ENCODE assay signal across 8 cellular contexts in genomic region chr13:39655569-39656324, GRCh38. TPM values are rescaled to one million over a fixed set of nuclear protein-coding genes. Genes with fewer than 3 reads are reported as not detected.
DNase-seq lines count a peak whose midpoint lies in the region; ATAC-seq and TF ChIP-seq lines count a peak whose summit lies in the region.

Gene COG6 (plus strand): TSS chr13:39655662. CDS start chr13:39655727, 65 bp downstream.

- no peaks in the 10 kb centered on the region for H3K36me3 ChIP-seq in CD8-positive, alpha-beta memory T cell (ENCODE audit: insufficient read depth, low read length)
- H3K36me3 ChIP-seq in lower lobe of right lung, result peaks cover 4% of the 10 kb centered on the region

- H3K36me3 Mint-ChIP-seq in CD8-positive, alpha-beta memory T cell, result peaks cover 4 to 20% (median 7%) of the 10 kb centered on the region in 3 donors
- H3K36me3 Mint-ChIP-seq in activated CD4-positive, alpha-beta memory T cell treated with anti-CD3 and anti-CD28 coated beads, Interleukin-2, amount 10 ng/mL, durations not matched to agents 7 days and 5 days (ENCODE audit: low read depth), result peaks cover 9% of the 10 kb centered on the region

- H3K27me3 ChIP-seq in CD8-positive, alpha-beta memory T cell (ENCODE audit: insufficient read depth, low read length, poor library complexity, severe bottlenecking), result no peaks in the 10 kb centered on the region
- no peaks in the 10 kb centered on the region for H3K27me3 ChIP-seq in lower lobe of right lung (ENCODE audit: low read depth)

- H3K4me1 ChIP-seq in CD8-positive, alpha-beta memory T cell (ENCODE audit: insufficient read depth, low read length), result peaks cover 22% of the 10 kb centered on the region
- peaks cover 11% of the 10 kb centered on the region for H3K4me1 ChIP-seq in lower lobe of right lung

- intact Hi-C loops in lower lobe of right lung (cut with DNase I), result no loop called here

- H3K4me3 ChIP-seq in CD8-positive, alpha-beta memory T cell (ENCODE audit: low read length), result peak within 1 kb of the TSS; percentile 79
- H3K4me3 ChIP-seq in lower lobe of right lung, result peak within 1 kb of the TSS; percentile 77

- H3K9me3 ChIP-seq in CD8-positive, alpha-beta memory T cell (ENCODE audit: low read length), result no peaks in the 10 kb centered on the region
- H3K9me3 ChIP-seq in lower lobe of right lung, result no peaks in the 10 kb centered on the region

- H3K4me1 Mint-ChIP-seq in CD8-positive, alpha-beta memory T cell, result peaks cover 36 to 50% (median 48%) of the 10 kb centered on the region in 3 donors
- peaks cover 26% of the 10 kb centered on the region for H3K4me1 Mint-ChIP-seq in activated CD4-positive, alpha-beta memory T cell treated with anti-CD3 and anti-CD28 coated beads, Interleukin-2, amount 10 ng/mL, durations not matched to agents 7 days and 5 days

- ATAC-seq in GM19397 (IDR thresholded peaks at IDR 0.05; ENCODE audit: unreplicated experiment) (peak; percentile 98), HG03565 (IDR thresholded peaks at IDR 0.05; ENCODE audit: unreplicated experiment) (peak; percentile 87), lower lobe of right lung (peak; percentile 97 to 100)

- peaks cover 0 to 3% (median 0%) of the 10 kb centered on the region in 5 donors for H3K9me3 Mint-ChIP-seq in CD8-positive, alpha-beta memory T cell
- peaks cover 5% of the 10 kb centered on the region for H3K9me3 Mint-ChIP-seq in activated CD4-positive, alpha-beta memory T cell treated with anti-CD3 and anti-CD28 coated beads, Interleukin-2, amount 10 ng/mL, durations not matched to agents 7 days and 5 days

- peak within 1 kb of the TSS; percentile 68 for H3K27ac ChIP-seq in CD8-positive, alpha-beta memory T cell (ENCODE audit: low read depth, low read length)
- H3K27ac ChIP-seq in lower lobe of right lung, result peak within 1 kb of the TSS; percentile 76

- TF ChIP-seq CTCF in lower lobe of right lung (IDR thresholded peaks at IDR 0.05), result peak; percentile 7

- peak within 1 kb of the TSS; percentile 94 to 99 (median 96) for H3K4me3 Mint-ChIP-seq in CD8-positive, alpha-beta memory T cell
- H3K4me3 Mint-ChIP-seq in activated CD4-positive, alpha-beta memory T cell treated with anti-CD3 and anti-CD28 coated beads, Interleukin-2, amount 10 ng/mL, durations not matched to agents 7 days and 5 days, result peak within 1 kb of the TSS; percentile 95

- H3K27ac Mint-ChIP-seq in CD8-positive, alpha-beta memory T cell, result peak within 1 kb of the TSS; percentile 74 to 95 (median 92)
- H3K27ac Mint-ChIP-seq in activated CD4-positive, alpha-beta memory T cell treated with anti-CD3 and anti-CD28 coated beads, Interleukin-2, amount 10 ng/mL, durations not matched to agents 7 days and 5 days, result peak within 1 kb of the TSS; percentile 78

- DNase-seq in CD8-positive, alpha-beta memory T cell, result peak; percentile 90 to 96 (median 94)
- DNase-seq in NCI-H82 (lab: John Stamatoyannopoulos, UW) (peak; percentile 95), ecto neural progenitor cell (ENCODE audit: low spot score) (peak; percentile 95), lower lobe of right lung (peak; percentile 92)
- DNase-seq in activated CD4-positive, alpha-beta memory T cell treated with anti-CD3 and anti-CD28 coated beads, Interleukin-2, amount 10 ng/mL, durations not matched to agents 7 days and 5 days, result peak; percentile 93
- DNase-seq in stimulated activated CD4-positive, alpha-beta T cell treated with anti-CD3 and anti-CD28 coated beads, TNF-alpha, amount 100 ng/mL, for 1 hour (ENCODE audit: low read depth in 3 of 3, low spot score in 1 of 3), result peak; percentile 85 to 98 (median 94)

- peaks cover 0 to 8% of the 10 kb centered on the region in 2 donors for H3K27me3 Mint-ChIP-seq in CD8-positive, alpha-beta memory T cell
- peaks cover 2% of the 10 kb centered on the region for H3K27me3 Mint-ChIP-seq in activated CD4-positive, alpha-beta memory T cell treated with anti-CD3 and anti-CD28 coated beads, Interleukin-2, amount 10 ng/mL, durations not matched to agents 7 days and 5 days

- CTCF ChIA-PET in CD8-positive, alpha-beta memory T cell (lab: Charles Lee), result interaction anchor here (1.8 kb wide), 1 partner anchor 40 kb away, joined by 4 read pairs; no protein-coding TSS in a partner anchor
- CTCF ChIA-PET in activated CD4-positive, alpha-beta memory T cell treated with anti-CD3 and anti-CD28 coated beads, Interleukin-2, amount 10 ng/mL, durations not matched to agents 7 days and 5 days (lab: Charles Lee), result interaction anchor here (1.6 kb wide), 1 partner anchor 44 kb away, joined by 3 read pairs; no protein-coding TSS in a partner anchor

- POLR2A ChIA-PET in CD8-positive, alpha-beta memory T cell (lab: Charles Lee), result no interaction called here
- POLR2A ChIA-PET in activated CD4-positive, alpha-beta memory T cell treated with anti-CD3 and anti-CD28 coated beads, Interleukin-2, amount 10 ng/mL, durations not matched to agents 7 days and 5 days (lab: Charles Lee), result interaction anchor here (0.8 to 1.0 kb wide), 2 partner anchors 27 to 618 kb away, joined by 3 read pairs; partner anchors contain the start of gene PROSER1

RNA-seq across cellular contexts. Expression of gene COG6, which starts in this region (rescaled TPM):
- total RNA-seq in CD8-positive, alpha-beta memory T cell, result 10 to 100 TPM; 25.0 to 32.1 TPM
- polyA plus RNA-seq in CD8-positive, alpha-beta memory T cell, result 12.1 TPM
- 10 to 100 TPM; 27.2 to 29.2 TPM for total RNA-seq in activated CD4-positive, alpha-beta memory T cell treated with anti-CD3 and anti-CD28 coated beads, Interleukin-2, amount 10 ng/mL, durations not matched to agents 7 days and 5 days
- 28.6 TPM for total RNA-seq in lower lobe of right lung

Comparison
In these comparisons a context has a peak if more than half of its experiments do, and no peak if none do; other contexts are left out.
1. Peak in every context shown above with its lines: DNase-seq, ATAC-seq, H3K4me3 ChIP-seq and H3K27ac ChIP-seq.